ENCODE assay signal across 21 cellular contexts in genomic region chr19:44607917-44608316, GRCh38. TPM values are rescaled to one million over a fixed set of nuclear protein-coding genes. Genes with fewer than 3 reads are reported as not detected.
"Had no signal": no experiment of that assay in that cellular context is flagged by ENCODE, and none has a peak within 500 bp of the region (broad histone marks: within the 10 kb centered on the region; RNA-seq: fewer than 3 reads in every experiment).

No MANE protein-coding gene starts in this region.

- H3K27me3 Mint-ChIP-seq: activated naive CD8-positive, alpha-beta T cell; progenitor cell of endocrine pancreas had no signal

- H3K9me3 Mint-ChIP-seq: activated CD8-positive, alpha-beta T cell treated with anti-CD3 and anti-CD28 coated beads for 36 hours had no signal

- H3K27me3 ChIP-seq: body of pancreas, tibial nerve had no signal

- H3K4me1 Mint-ChIP-seq: nephron progenitor cell had no signal

- H3K4me3 ChIP-seq: body of pancreas, tibial nerve had no signal

- H3K9me3 ChIP-seq: body of pancreas, tibial nerve had no signal

- H3K27ac Mint-ChIP-seq: activated CD8-positive, alpha-beta T cell treated with anti-CD3 and anti-CD28 coated beads for 36 hours; memory B cell; nephron progenitor cell; progenitor cell of endocrine pancreas had no signal

- H3K27ac ChIP-seq: body of pancreas, tibial nerve had no signal

- ATAC-seq: activated CD8-positive, alpha-beta T cell treated with anti-CD3 and anti-CD28 coated beads for 36 hours; body of pancreas; right cardiac atrium had no signal

- H3K4me3 Mint-ChIP-seq: activated CD8-positive, alpha-beta T cell treated with anti-CD3 and anti-CD28 coated beads for 36 hours; activated naive CD8-positive, alpha-beta T cell; memory B cell; nephron progenitor cell had no signal

- DNase-seq: activated CD4-positive, alpha-beta T cell treated with anti-CD3 and anti-CD28 coated beads for 4 hours; activated CD8-positive, alpha-beta memory T cell treated with anti-CD3 and anti-CD28 coated beads, Interleukin-2, amount 50 U/mL, for 4 hours; activated CD8-positive, alpha-beta T cell treated with anti-CD3 and anti-CD28 coated beads for 36 hours; activated gamma-delta T cell; activated T-cell treated with anti-CD3 and anti-CD28 coated beads, Interleukin-2, amount 50 U/mL, for 48 hours; body of pancreas; effector CD8-positive, alpha-beta T cell; foreskin melanocyte; islet precursor cell; nephron progenitor cell; occipital lobe; right cardiac atrium; stimulated activated CD4-positive, alpha-beta T cell treated with anti-CD3 and anti-CD28 coated beads, Interleukin-4, amount 100 ng/mL, for 24 hours; stimulated activated naive CD4-positive, alpha-beta T cell had no signal

- H3K36me3 ChIP-seq: tibial nerve had no signal

- H3K36me3 Mint-ChIP-seq: activated naive CD8-positive, alpha-beta T cell; memory B cell had no signal

RNA-seq across cellular contexts. Expression of gene IGSF23, which starts 5.4 kb away (rescaled TPM):
- total RNA-seq: activated CD8-positive, alpha-beta T cell treated with anti-CD3 and anti-CD28 coated beads for 36 hours; mucosa of gallbladder; occipital lobe; right cardiac atrium; subcutaneous adipose tissue; T-helper 1 cell treated with Interleukin-12 subunit alpha and Interleukin-12 subunit beta and Interleukin-4 antibody, amounts not matched to agents 30 ng/mL and 1 ng/mL, for 36 hours; tibial nerve had no signal
